1 cellular context compared by ENCODE assay signal in genomic region chr20:51931321-51931720, GRCh38.
TF ChIP-seq lines count a peak whose summit lies in the region.

No MANE protein-coding gene starts in this region.

TF ChIP-seq in HCT116, 20 proteins besides CTCF, POLR2A, EP300 and RAD21:
- peak; percentile 69 for TF ChIP-seq TCF7L2 (IDR thresholded peaks at IDR 0.05; ENCODE audit: borderline replicate concordance, extremely low read depth, insufficient read depth, insufficient read length)
- no peak for TF ChIP-seq ZNF274 (IDR thresholded peaks at IDR 0.05; ENCODE audit: low read depth, low read length)
